1 cellular context compared by ENCODE assay signal in genomic region chr20:36154696-36155628, GRCh38.
TF ChIP-seq lines count a peak whose summit lies in the region.

TSS of gene EPB41L1 (plus strand) at chr20:36154740. CDS start at chr20:36173778, 19,038 bp downstream.

TF ChIP-seq in HepG2, 621 proteins besides CTCF, POLR2A, EP300 and RAD21 (continued from another document and continues in another):
- TF ChIP-seq RNF219 (CRISPR knock-in tag; IDR thresholded peaks at IDR 0.05) (no peak), NR2F2 (IDR thresholded peaks at IDR 0.05; ENCODE audit: borderline replicate concordance, low read depth) (no peak), ZBTB46 (CRISPR knock-in tag; IDR thresholded peaks at IDR 0.05; ENCODE audit: borderline replicate concordance) (no peak), SMAD9 (CRISPR knock-in tag; IDR thresholded peaks at IDR 0.05) (no peak), ZNF510 (CRISPR knock-in tag; IDR thresholded peaks at IDR 0.05; ENCODE audit: low read depth) (no peak), MNT (IDR thresholded peaks at IDR 0.05) (no peak), NR1H2 (CRISPR knock-in tag; IDR thresholded peaks at IDR 0.05; ENCODE audit: borderline replicate concordance, low read depth) (no peak), ZNF331 (CRISPR knock-in tag; IDR thresholded peaks at IDR 0.05) (no peak), YEATS4 (CRISPR knock-in tag; IDR thresholded peaks at IDR 0.05; ENCODE audit: borderline replicate concordance) (peak; percentile 72; the same call in 1 of the 2 replicates), MIER3 (CRISPR knock-in tag; IDR thresholded peaks at IDR 0.05; ENCODE audit: borderline replicate concordance) (0 out of 2 replicates have a peak, but pooled peaks have one; percentile 31), ZNF781 (CRISPR knock-in tag; IDR thresholded peaks at IDR 0.05; ENCODE audit: borderline replicate concordance, not compliant biosample characterization) (no peak), ZNF414 (CRISPR knock-in tag; IDR thresholded peaks at IDR 0.05) (no peak), USF2 (IDR thresholded peaks at IDR 0.05; ENCODE audit: low read depth, low read length) (no peak), USF2 (CRISPR knock-in tag; IDR thresholded peaks at IDR 0.05; ENCODE audit: borderline replicate concordance) (no peak), CREB3 (CRISPR knock-in tag; IDR thresholded peaks at IDR 0.05) (no peak), SOX6 (IDR thresholded peaks at IDR 0.05) (no peak), SOX6 (CRISPR knock-in tag; IDR thresholded peaks at IDR 0.05) (peak; percentile 19; the same call in 1 of the 2 replicates), U2AF1 (optimal IDR thresholded peaks at IDR 0.05; ENCODE audit: low read depth, low read length) (no peak), PITX1 (CRISPR knock-in tag; IDR thresholded peaks at IDR 0.05) (peak; percentile 36; the same call in 1 of the 2 replicates), HNF1B (CRISPR knock-in tag; IDR thresholded peaks at IDR 0.05) (0 out of 2 replicates have a peak, but pooled peaks have one; percentile 47), U2AF2 (IDR thresholded peaks at IDR 0.05; ENCODE audit: low read depth, low read length) (no peak), ZNF329 (CRISPR knock-in tag; IDR thresholded peaks at IDR 0.05; ENCODE audit: low read depth) (0 out of 2 replicates have a peak, but pooled peaks have one; percentile 44), STAG1 (CRISPR knock-in tag; IDR thresholded peaks at IDR 0.05) (no peak), HDAC2 (CRISPR knock-in tag; IDR thresholded peaks at IDR 0.05) (no peak), MED1 (CRISPR knock-in tag; IDR thresholded peaks at IDR 0.05) (0 out of 2 replicates have a peak, but pooled peaks have one; percentile 20), HDAC6 (IDR thresholded peaks at IDR 0.05; ENCODE audit: low read depth, low read length) (no peak), SOX5 (CRISPR knock-in tag; IDR thresholded peaks at IDR 0.05; ENCODE audit: borderline replicate concordance) (no peak), HIC2 (CRISPR knock-in tag; IDR thresholded peaks at IDR 0.05; ENCODE audit: low read depth) (0 out of 2 replicates have a peak, but pooled peaks have one; percentile 32), ZNF276 (CRISPR knock-in tag; IDR thresholded peaks at IDR 0.05; ENCODE audit: low read depth) (0 out of 2 replicates have a peak, but pooled peaks have one; percentile 29), ZBTB20 (CRISPR knock-in tag; IDR thresholded peaks at IDR 0.05; ENCODE audit: borderline replicate concordance, low read depth) (no peak), HMGXB4 (CRISPR knock-in tag; IDR thresholded peaks at IDR 0.05; ENCODE audit: borderline replicate concordance in 1 of 2, low read depth in 1 of 2) (peak; percentile 22 to 48; a peak in 3 of 4 replicates), BRCA1 (CRISPR knock-in tag; IDR thresholded peaks at IDR 0.05) (no peak), ZNF563 (CRISPR knock-in tag; IDR thresholded peaks at IDR 0.05) (peak; percentile 90), FOXA3 (CRISPR knock-in tag; IDR thresholded peaks at IDR 0.05) (no peak), ZNF264 (CRISPR knock-in tag; IDR thresholded peaks at IDR 0.05) (no peak), ELF1 (CRISPR knock-in tag; IDR thresholded peaks at IDR 0.05) (no peak), ZNF574 (CRISPR knock-in tag; IDR thresholded peaks at IDR 0.05) (peak; percentile 19; the same call in 1 of the 2 replicates), ZNF569 (CRISPR knock-in tag; IDR thresholded peaks at IDR 0.05; ENCODE audit: borderline replicate concordance) (no peak)
